In the genomic region with DNA sequence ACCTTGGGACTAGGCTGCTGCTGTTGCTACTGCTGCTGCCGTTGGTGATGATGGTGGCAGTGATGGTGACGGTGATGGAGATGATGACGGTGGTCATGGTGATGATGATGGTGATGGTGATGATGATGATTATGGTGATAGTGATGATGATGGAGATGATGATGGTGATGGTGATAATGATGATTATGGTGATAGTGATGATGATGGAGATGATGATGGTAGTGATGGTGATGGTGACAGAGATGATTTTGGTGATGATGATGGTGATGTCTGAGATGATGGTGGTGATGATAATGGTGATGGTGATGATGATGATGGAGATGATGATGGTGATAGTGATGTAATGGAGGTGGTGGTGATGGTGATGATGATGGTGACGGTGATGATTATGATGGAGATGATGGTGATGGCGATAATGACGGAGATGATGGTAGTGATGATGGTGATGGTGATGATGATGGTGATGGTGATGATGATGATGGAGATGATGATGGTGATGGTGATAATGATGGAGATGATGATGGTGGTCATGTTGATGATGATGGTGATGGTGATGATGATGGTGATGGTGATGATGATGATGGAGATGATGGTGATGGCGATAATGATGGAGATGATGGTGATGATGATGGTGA, we compare ENCODE assay signal across 3 cellular contexts.
TF ChIP-seq lines count a peak whose summit lies in the region.

No MANE protein-coding gene starts in this region.

TF ChIP-seq in HepG2, 621 proteins besides CTCF, POLR2A, EP300 and RAD21:
- TF ChIP-seq FOXP1 (IDR thresholded peaks at IDR 0.05) (peak; percentile 38; the same call in 1 of the 2 replicates), FOXP1 (CRISPR knock-in tag; IDR thresholded peaks at IDR 0.05) (no peak), ATM (IDR thresholded peaks at IDR 0.05; ENCODE audit: borderline replicate concordance) (peak; percentile 67; the same call in 1 of the 2 replicates), CREB1 (IDR thresholded peaks at IDR 0.05) (peak; percentile 97), CREB1 (CRISPR knock-in tag; IDR thresholded peaks at IDR 0.05) (no peak), SATB2 (CRISPR knock-in tag; IDR thresholded peaks at IDR 0.05) (no peak), ZNF207 (IDR thresholded peaks at IDR 0.05; ENCODE audit: borderline replicate concordance) (0 out of 2 replicates have a peak, but pooled peaks have one; percentile 47), ZNF282 (IDR thresholded peaks at IDR 0.05; ENCODE audit: partially characterized antibody) (peak; percentile 79), SP1 (IDR thresholded peaks at IDR 0.05) (peak; percentile 15; the same call in 1 of the 2 replicates), SP1 (CRISPR knock-in tag; IDR thresholded peaks at IDR 0.05) (no peak), PHB2 (IDR thresholded peaks at IDR 0.05; ENCODE audit: partially characterized antibody) (peak; percentile 8), PLRG1 (conservative IDR thresholded peaks at IDR 0.05) (peak; percentile 34; the same call in 1 of the 2 replicates), ATF7 (IDR thresholded peaks at IDR 0.05) (peak; percentile 87), ATF7 (CRISPR knock-in tag; IDR thresholded peaks at IDR 0.05) (no peak), IKZF1 (IDR thresholded peaks at IDR 0.05) (0 out of 2 replicates have a peak, but pooled peaks have one; percentile 15), RAD51 (IDR thresholded peaks at IDR 0.05; ENCODE audit: borderline replicate concordance) (peak; percentile 14; the same call in 1 of the 2 replicates), SOX6 (IDR thresholded peaks at IDR 0.05) (0 out of 2 replicates have a peak, but pooled peaks have one; percentile 36), SOX6 (CRISPR knock-in tag; IDR thresholded peaks at IDR 0.05) (no peak)
- TF ChIP-seq, protein P1, sequence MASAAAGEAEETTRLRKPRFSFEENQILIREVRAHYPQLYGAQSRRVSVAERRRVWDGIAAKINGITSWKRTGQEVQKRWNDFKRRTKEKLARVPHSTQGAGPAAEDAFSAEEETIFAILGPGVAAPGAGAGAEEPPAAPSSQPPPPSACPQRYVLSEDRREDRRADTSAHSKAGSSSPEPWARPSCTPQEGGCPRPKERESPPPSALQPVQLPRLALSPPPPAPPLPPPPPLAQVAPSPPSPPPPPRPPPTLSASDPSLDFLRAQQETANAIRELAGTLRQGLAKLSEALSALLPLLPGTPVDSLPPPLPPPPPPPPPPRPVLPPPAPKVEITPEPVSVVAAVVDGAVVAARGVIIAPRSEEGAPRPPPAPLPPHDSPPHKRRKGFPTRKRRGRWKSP (CRISPR knock-in tag; IDR thresholded peaks at IDR 0.05) = no peak
- TF ChIP-seq, protein P2, sequence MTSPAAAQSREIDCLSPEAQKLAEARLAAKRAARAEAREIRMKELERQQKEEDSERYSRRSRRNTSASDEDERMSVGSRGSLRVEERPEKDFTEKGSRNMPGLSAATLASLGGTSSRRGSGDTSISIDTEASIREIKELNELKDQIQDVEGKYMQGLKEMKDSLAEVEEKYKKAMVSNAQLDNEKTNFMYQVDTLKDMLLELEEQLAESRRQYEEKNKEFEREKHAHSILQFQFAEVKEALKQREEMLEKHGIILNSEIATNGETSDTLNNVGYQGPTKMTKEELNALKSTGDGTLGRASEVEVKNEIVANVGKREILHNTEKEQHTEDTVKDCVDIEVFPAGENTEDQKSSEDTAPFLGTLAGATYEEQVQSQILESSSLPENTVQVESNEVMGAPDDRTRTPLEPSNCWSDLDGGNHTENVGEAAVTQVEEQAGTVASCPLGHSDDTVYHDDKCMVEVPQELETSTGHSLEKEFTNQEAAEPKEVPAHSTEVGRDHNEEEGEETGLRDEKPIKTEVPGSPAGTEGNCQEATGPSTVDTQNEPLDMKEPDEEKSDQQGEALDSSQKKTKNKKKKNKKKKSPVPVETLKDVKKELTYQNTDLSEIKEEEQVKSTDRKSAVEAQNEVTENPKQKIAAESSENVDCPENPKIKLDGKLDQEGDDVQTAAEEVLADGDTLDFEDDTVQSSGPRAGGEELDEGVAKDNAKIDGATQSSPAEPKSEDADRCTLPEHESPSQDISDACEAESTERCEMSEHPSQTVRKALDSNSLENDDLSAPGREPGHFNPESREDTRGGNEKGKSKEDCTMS (CRISPR knock-in tag; conservative IDR thresholded peaks at IDR 0.05) = no peak
TF ChIP-seq in HepG2: peak in this region for 12.

TF ChIP-seq in IMR-90, 13 proteins besides CTCF, POLR2A, EP300 and RAD21:
- TF ChIP-seq SMC3 (IDR thresholded peaks at IDR 0.05; ENCODE audit: low read depth, low read length) (no peak), MXI1 (IDR thresholded peaks at IDR 0.05; ENCODE audit: borderline replicate concordance, low read depth, low read length) (no peak), MAZ (IDR thresholded peaks at IDR 0.05; ENCODE audit: borderline replicate concordance, low read depth, low read length) (no peak), BHLHE40 (IDR thresholded peaks at IDR 0.05; ENCODE audit: low read depth, low read length) (no peak), RFX5 (IDR thresholded peaks at IDR 0.05; ENCODE audit: low read depth, low read length) (no peak), CHD1 (IDR thresholded peaks at IDR 0.05; ENCODE audit: low read depth, low read length) (no peak), MAFK (IDR thresholded peaks at IDR 0.05; ENCODE audit: low read depth, low read length) (no peak), RCOR1 (IDR thresholded peaks at IDR 0.05; ENCODE audit: insufficient replicate concordance, low read length) (no peak), FOS (IDR thresholded peaks at IDR 0.05; ENCODE audit: low read depth, low read length) (no peak), NFE2L2 (IDR thresholded peaks at IDR 0.05; ENCODE audit: low read depth, low read length) (no peak), CEBPB (IDR thresholded peaks at IDR 0.05; ENCODE audit: low read depth, low read length) (no peak)
- TF ChIP-seq, protein P3, sequence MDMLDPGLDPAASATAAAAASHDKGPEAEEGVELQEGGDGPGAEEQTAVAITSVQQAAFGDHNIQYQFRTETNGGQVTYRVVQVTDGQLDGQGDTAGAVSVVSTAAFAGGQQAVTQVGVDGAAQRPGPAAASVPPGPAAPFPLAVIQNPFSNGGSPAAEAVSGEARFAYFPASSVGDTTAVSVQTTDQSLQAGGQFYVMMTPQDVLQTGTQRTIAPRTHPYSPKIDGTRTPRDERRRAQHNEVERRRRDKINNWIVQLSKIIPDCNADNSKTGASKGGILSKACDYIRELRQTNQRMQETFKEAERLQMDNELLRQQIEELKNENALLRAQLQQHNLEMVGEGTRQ (IDR thresholded peaks at IDR 0.05; ENCODE audit: low read depth, low read length) = no peak
- TF ChIP-seq, protein P4, sequence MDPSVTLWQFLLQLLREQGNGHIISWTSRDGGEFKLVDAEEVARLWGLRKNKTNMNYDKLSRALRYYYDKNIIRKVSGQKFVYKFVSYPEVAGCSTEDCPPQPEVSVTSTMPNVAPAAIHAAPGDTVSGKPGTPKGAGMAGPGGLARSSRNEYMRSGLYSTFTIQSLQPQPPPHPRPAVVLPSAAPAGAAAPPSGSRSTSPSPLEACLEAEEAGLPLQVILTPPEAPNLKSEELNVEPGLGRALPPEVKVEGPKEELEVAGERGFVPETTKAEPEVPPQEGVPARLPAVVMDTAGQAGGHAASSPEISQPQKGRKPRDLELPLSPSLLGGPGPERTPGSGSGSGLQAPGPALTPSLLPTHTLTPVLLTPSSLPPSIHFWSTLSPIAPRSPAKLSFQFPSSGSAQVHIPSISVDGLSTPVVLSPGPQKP (IDR thresholded peaks at IDR 0.05; ENCODE audit: borderline replicate concordance, low read depth, low read length) = no peak
TF ChIP-seq in IMR-90: peak in this region for 0.

TF ChIP-seq in H1, 55 proteins besides CTCF, POLR2A, EP300 and RAD21:
- TF ChIP-seq GABPA (IDR thresholded peaks at IDR 0.05; ENCODE audit: borderline replicate concordance, insufficient read depth, low read length) = no peak
TF ChIP-seq in H1: peak in this region for 0.
